In the genomic region with DNA sequence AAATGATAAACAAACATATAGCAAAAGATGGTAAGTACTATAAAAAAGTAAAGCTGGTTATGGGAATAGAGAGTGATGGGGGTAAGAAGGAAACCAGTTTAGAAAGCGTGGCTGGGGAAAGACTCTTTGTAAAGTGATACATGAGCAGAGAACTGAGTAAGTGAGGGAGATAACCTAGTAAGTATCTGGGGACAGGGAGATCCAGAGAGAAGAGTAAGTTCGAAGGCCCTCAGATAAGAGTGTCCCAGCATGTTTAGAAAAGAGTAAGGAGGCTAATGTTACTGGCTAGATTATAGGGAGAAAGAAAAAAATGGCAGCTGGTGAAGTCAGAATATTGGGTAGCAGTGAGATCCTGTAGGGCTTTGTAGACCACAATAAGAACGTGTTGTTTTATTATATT, we compare ENCODE assay signal across 21 cellular contexts.
"Had no signal": no experiment of that assay in that cellular context is flagged by ENCODE, and none has a peak within 500 bp of the region (broad histone marks: within the 10 kb centered on the region; RNA-seq: fewer than 3 reads in every experiment).

No MANE protein-coding gene starts in this region.

- H3K4me1 ChIP-seq: esophagus squamous epithelium, gastroesophageal sphincter, neural progenitor cell, stomach, transverse colon had no signal

- H3K27ac ChIP-seq: esophagus squamous epithelium, gastroesophageal sphincter, neural progenitor cell, ovary, stomach, thoracic aorta, transverse colon had no signal

- H2AFZ ChIP-seq: neural progenitor cell had no signal

- H3K9ac ChIP-seq: neural progenitor cell had no signal

- H3K4me3 ChIP-seq: esophagus squamous epithelium, gastroesophageal sphincter, mucosa of descending colon, neural progenitor cell, ovary, stomach, thoracic aorta, transverse colon had no signal

- FAIRE-seq: small intestine had no signal

- H3K4me1 Mint-ChIP-seq: neural progenitor cell had no signal

- H3K27me3 ChIP-seq: esophagus squamous epithelium, neural progenitor cell, ovary, stomach had no signal

- H3K9me3 ChIP-seq: esophagus squamous epithelium, gastroesophageal sphincter, mucosa of descending colon, ovary, stomach, thoracic aorta, transverse colon had no signal

- H3K36me3 ChIP-seq: esophagus squamous epithelium, gastroesophageal sphincter, neural progenitor cell, ovary, stomach, thoracic aorta, transverse colon had no signal

- H3K4me3 Mint-ChIP-seq: natural killer cell treated with Interleukin-12 subunit alpha and Interleukin-12 subunit beta and Interleukin-15 and Interleukin-18, amount 100 ng/mL, for 72 hours; neural progenitor cell had no signal

- DNase-seq: dermis blood vessel endothelial cell; esophagus squamous epithelium; foreskin fibroblast; glutamatergic neuron; islet precursor cell; mucosa of descending colon; nucleus accumbens; ovary; right cardiac atrium; small intestine; stimulated activated CD4-positive, alpha-beta T cell treated with anti-CD3 and anti-CD28 coated beads, Interleukin-12 subunit alpha, Interleukin-12 subunit beta, amount 100 ng/mL, for 4 hours; stimulated activated naive CD4-positive, alpha-beta T cell; stomach; substantia nigra; transverse colon had no signal

- H3K9me3 Mint-ChIP-seq: natural killer cell treated with Interleukin-12 subunit alpha and Interleukin-12 subunit beta and Interleukin-15 and Interleukin-18, amount 100 ng/mL, for 72 hours; neural progenitor cell had no signal

- H3K36me3 Mint-ChIP-seq: natural killer cell treated with Interleukin-12 subunit alpha and Interleukin-12 subunit beta and Interleukin-15 and Interleukin-18, amount 100 ng/mL, for 72 hours; neural progenitor cell had no signal

- H3K27ac Mint-ChIP-seq: neural progenitor cell, progenitor cell of endocrine pancreas had no signal

- H3K4me2 ChIP-seq: neural progenitor cell had no signal

- ATAC-seq: gastroesophageal sphincter; left lobe of liver; mucosa of descending colon; natural killer cell treated with Interleukin-12 subunit alpha and Interleukin-12 subunit beta and Interleukin-15 and Interleukin-18, amount 100 ng/mL, for 72 hours; right cardiac atrium had no signal
